In genomic region chr4:166673911-166674310, GRCh38 we compare ENCODE assay signal across 21 cellular contexts.
"Had no signal": no experiment of that assay in that cellular context is flagged by ENCODE, and none has a peak within 500 bp of the region (broad histone marks: within the 10 kb centered on the region; RNA-seq: fewer than 3 reads in every experiment).

No MANE protein-coding gene starts in this region.

- DNase-seq: colonic mucosa; cortex of kidney; dermis blood vessel endothelial cell; dorsolateral prefrontal cortex; effector CD4-positive, alpha-beta T cell; effector memory CD4-positive, alpha-beta T cell; foreskin keratinocyte; head of caudate nucleus; heart right ventricle; hippocampal formation; left cardiac atrium; left lung; left ventricle myocardium superior; lower lobe of right lung; mesenchymal stem cell; mucosa of descending colon; naive B cell; naive thymus-derived CD8-positive, alpha-beta T cell had no signal

- H3K4me1 Mint-ChIP-seq: mesothelial cell of epicardium; naive B cell; naive thymus-derived CD8-positive, alpha-beta T cell had no signal

- H3K27me3 ChIP-seq: colonic mucosa, dorsolateral prefrontal cortex, esophagus muscularis mucosa, foreskin keratinocyte, gastroesophageal sphincter, heart right ventricle, left lung had no signal

- H3K27ac ChIP-seq: colonic mucosa, dorsolateral prefrontal cortex, esophagus muscularis mucosa, foreskin keratinocyte, gastroesophageal sphincter, heart right ventricle, left lung, lower lobe of right lung had no signal

- H3K4me3 ChIP-seq: colonic mucosa, dorsolateral prefrontal cortex, esophagus muscularis mucosa, gastroesophageal sphincter, heart right ventricle, left lung, lower lobe of right lung, mucosa of descending colon had no signal

- H3K27me3 Mint-ChIP-seq: naive B cell; naive thymus-derived CD8-positive, alpha-beta T cell had no signal

- H3K36me3 ChIP-seq: colonic mucosa, esophagus muscularis mucosa, gastroesophageal sphincter, heart right ventricle, left lung, lower lobe of right lung had no signal

- ATAC-seq: foreskin keratinocyte; gastroesophageal sphincter; heart right ventricle; left cardiac atrium; left lung; left ventricle myocardium superior; lower lobe of right lung; mucosa of descending colon; naive thymus-derived CD8-positive, alpha-beta T cell had no signal

- H3K4me3 Mint-ChIP-seq: mesothelial cell of epicardium; naive B cell; naive thymus-derived CD8-positive, alpha-beta T cell had no signal

- H3K9me3 ChIP-seq: colonic mucosa, esophagus muscularis mucosa, gastroesophageal sphincter, lower lobe of right lung, mucosa of descending colon had no signal

- H3K27ac Mint-ChIP-seq: mesothelial cell of epicardium; naive B cell; naive thymus-derived CD8-positive, alpha-beta T cell had no signal

- H3K36me3 Mint-ChIP-seq: mesothelial cell of epicardium; naive B cell; naive thymus-derived CD8-positive, alpha-beta T cell had no signal
